11 cellular contexts compared by ENCODE assay signal in the genomic region with DNA sequence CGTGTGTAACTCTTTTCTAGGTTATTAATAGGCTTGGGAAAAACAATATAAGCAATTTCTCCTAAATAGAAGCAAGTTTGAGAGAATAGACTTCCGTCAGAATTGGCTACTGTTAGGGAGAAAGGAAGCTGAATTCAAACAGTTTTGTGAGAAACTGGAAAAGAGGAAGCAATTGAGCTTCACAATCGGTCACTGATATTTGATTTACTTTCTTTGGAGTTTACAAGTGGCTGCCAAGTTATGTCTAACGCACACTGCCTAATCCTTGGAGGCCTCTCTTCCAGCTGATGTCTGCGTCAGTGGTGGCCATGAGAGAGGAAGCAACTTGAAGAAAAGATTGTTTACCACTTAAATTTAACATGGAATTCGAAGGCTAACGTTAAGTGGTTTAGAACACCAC.
DNase-seq lines count a peak whose midpoint lies in the region; ATAC-seq and TF ChIP-seq lines count a peak whose summit lies in the region.
"Had no signal": no experiment of that assay in that cellular context is flagged by ENCODE, and none has a peak within 500 bp of the region (broad histone marks: within the 10 kb centered on the region; RNA-seq: fewer than 3 reads in every experiment).

No MANE protein-coding gene starts in this region.

- DNase-seq in NOMO-1 treated with DMSO at 0.1 percent for 48 hours (lab: John Stamatoyannopoulos, UW; ENCODE audit: unreplicated experiment) (peak; percentile 74), esophagus squamous epithelium (lab: John Stamatoyannopoulos, UW) (no peak), spleen (no peak), glutamatergic neuron (no peak), NCI-H2029 treated with DMSO at 0.1 percent for 48 hours (lab: John Stamatoyannopoulos, UW) (no peak), middle frontal gyrus (ENCODE audit: extremely low spot score, low spot score) (no peak)
- DNase-seq: BE2C had no signal

- H3K27me3 Mint-ChIP-seq in glutamatergic neuron (ENCODE audit: unreplicated experiment): no peaks in the 10 kb centered on the region

- 41 to 51% methylated on average over 7 of the region's 7 CpGs for WGBS in esophagus squamous epithelium, 2 donors
- WGBS in liver: 35% methylated on average over 7 of the region's 7 CpGs
- 8 to 16% (median 13%) methylated on average over 7 of the region's 7 CpGs for WGBS in spleen, 5 donors

- no peak overlapping the region for H3K27ac Mint-ChIP-seq in glutamatergic neuron (ENCODE audit: unreplicated experiment)
- H3K27ac Mint-ChIP-seq: IgD-negative memory B cell had no signal

- TF ChIP-seq CTCF in esophagus squamous epithelium (IDR thresholded peaks at IDR 0.05) (no peak), liver (IDR thresholded peaks at IDR 0.05; ENCODE audit: low read depth, low read length, missing input control) (no peak), spleen (IDR thresholded peaks at IDR 0.05 in 8 of 11, conservative IDR thresholded peaks at IDR 0.05 in 3 of 11) (no peak), glutamatergic neuron (IDR thresholded peaks at IDR 0.05; ENCODE audit: partially characterized antibody, unreplicated experiment) (no peak)

- H3K9me3 ChIP-seq in esophagus squamous epithelium (no peaks in the 10 kb centered on the region), liver (ENCODE audit: control insufficient read depth in 4 of 4, low read length in 3 of 4) (no peaks in the 10 kb centered on the region), spleen (no peaks in the 10 kb centered on the region)
- H3K9me3 ChIP-seq: BE2C had no signal

- H3K4me1 Mint-ChIP-seq in glutamatergic neuron (ENCODE audit: low read depth, unreplicated experiment): no peaks in the 10 kb centered on the region

- no peaks in the 10 kb centered on the region for H3K9me3 Mint-ChIP-seq in glutamatergic neuron (ENCODE audit: unreplicated experiment)
- H3K9me3 Mint-ChIP-seq: IgD-negative memory B cell had no signal

- peak overlapping the region; percentile 8 to 33 for H3K9ac ChIP-seq in liver (ENCODE audit: low read depth in 1 of 2, low read length in 2 of 2)
- H3K9ac ChIP-seq: parathyroid adenoma had no signal

- H3K27me3 ChIP-seq in esophagus squamous epithelium (no peaks in the 10 kb centered on the region), liver (ENCODE audit: control insufficient read depth in 4 of 4, insufficient read depth in 4 of 4, low read length in 3 of 4) (no peaks in the 10 kb centered on the region), spleen (replicated peaks in 1 of 7) (peaks cover 0 to 4% (median 0%) of the 10 kb centered on the region in 7 donors)
- H3K27me3 ChIP-seq: BE2C had no signal

- peaks cover 4 to 71% (median 10%) of the 10 kb centered on the region in 3 donors for H3K4me1 ChIP-seq in esophagus squamous epithelium
- peaks cover 5 to 39% (median 24%) of the 10 kb centered on the region in 4 donors for H3K4me1 ChIP-seq in liver (ENCODE audit: control insufficient read depth in 4 of 4, insufficient read depth in 4 of 4, low read length in 3 of 4)
- peaks cover under 1 to 11% (median 7%) of the 10 kb centered on the region in 6 donors for H3K4me1 ChIP-seq in spleen
- H3K4me1 ChIP-seq: BE2C, parathyroid adenoma had no signal

- TF ChIP-seq POLR2A in esophagus squamous epithelium (IDR thresholded peaks at IDR 0.05) (no peak), spleen (IDR thresholded peaks at IDR 0.05) (no peak)

- H3K36me3 ChIP-seq in esophagus squamous epithelium (no peaks in the 10 kb centered on the region), liver (ENCODE audit: control insufficient read depth in 4 of 4, insufficient read depth in 3 of 4, low read depth in 1 of 4, low read length in 3 of 4) (no peaks in the 10 kb centered on the region), spleen (no peaks in the 10 kb centered on the region)
- H3K36me3 ChIP-seq: BE2C had no signal

- H3K36me3 Mint-ChIP-seq in glutamatergic neuron (ENCODE audit: unreplicated experiment): no peaks in the 10 kb centered on the region

- peak overlapping the region; percentile 17 to 69 (median 34) for H3K27ac ChIP-seq in esophagus squamous epithelium
- peak overlapping the region; percentile 55 to 68 for H3K27ac ChIP-seq in liver (ENCODE audit: low read depth in 1 of 2, low read length in 2 of 2)
- H3K27ac ChIP-seq in spleen: peak overlapping the region in 7 of 8 donors; percentile 29 to 76 (median 62)
- H3K27ac ChIP-seq: parathyroid adenoma had no signal

- H3K4me3 ChIP-seq in esophagus squamous epithelium (no peak overlapping the region), liver (ENCODE audit: low read depth in 1 of 3, low read length in 3 of 3) (no peak overlapping the region), spleen (no peak overlapping the region)

- H3K4me3 Mint-ChIP-seq in glutamatergic neuron (ENCODE audit: unreplicated experiment): no peak overlapping the region
- H3K4me3 Mint-ChIP-seq: IgD-negative memory B cell had no signal

- intact Hi-C loops in esophagus squamous epithelium (cut with DNase I): loop anchor here (10.0 kb wide), 2 partner anchors 57 to 537 kb away; no protein-coding TSS in a partner anchor
- intact Hi-C loops in spleen (cut with DNase I; ENCODE audit: low total_unique reads): no loop called here

- ATAC-seq in HG02852 (IDR thresholded peaks at IDR 0.05; ENCODE audit: unreplicated experiment): no peak

- no peak for TF ChIP-seq RAD21 in liver (IDR thresholded peaks at IDR 0.05)

TF ChIP-seq in liver, 16 proteins besides CTCF, POLR2A, EP300 and RAD21:
- TF ChIP-seq EGR1 (IDR thresholded peaks at IDR 0.05; ENCODE audit: low read depth in 2 of 2) (no peak), GABPA (IDR thresholded peaks at IDR 0.05 in 1 of 2, conservative IDR thresholded peaks at IDR 0.05 in 1 of 2) (no peak)
- TF ChIP-seq, protein P1, sequence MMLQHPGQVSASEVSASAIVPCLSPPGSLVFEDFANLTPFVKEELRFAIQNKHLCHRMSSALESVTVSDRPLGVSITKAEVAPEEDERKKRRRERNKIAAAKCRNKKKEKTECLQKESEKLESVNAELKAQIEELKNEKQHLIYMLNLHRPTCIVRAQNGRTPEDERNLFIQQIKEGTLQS (IDR thresholded peaks at IDR 0.05): no peak
